ENCODE assay signal across 10 cellular contexts in the genomic region with DNA sequence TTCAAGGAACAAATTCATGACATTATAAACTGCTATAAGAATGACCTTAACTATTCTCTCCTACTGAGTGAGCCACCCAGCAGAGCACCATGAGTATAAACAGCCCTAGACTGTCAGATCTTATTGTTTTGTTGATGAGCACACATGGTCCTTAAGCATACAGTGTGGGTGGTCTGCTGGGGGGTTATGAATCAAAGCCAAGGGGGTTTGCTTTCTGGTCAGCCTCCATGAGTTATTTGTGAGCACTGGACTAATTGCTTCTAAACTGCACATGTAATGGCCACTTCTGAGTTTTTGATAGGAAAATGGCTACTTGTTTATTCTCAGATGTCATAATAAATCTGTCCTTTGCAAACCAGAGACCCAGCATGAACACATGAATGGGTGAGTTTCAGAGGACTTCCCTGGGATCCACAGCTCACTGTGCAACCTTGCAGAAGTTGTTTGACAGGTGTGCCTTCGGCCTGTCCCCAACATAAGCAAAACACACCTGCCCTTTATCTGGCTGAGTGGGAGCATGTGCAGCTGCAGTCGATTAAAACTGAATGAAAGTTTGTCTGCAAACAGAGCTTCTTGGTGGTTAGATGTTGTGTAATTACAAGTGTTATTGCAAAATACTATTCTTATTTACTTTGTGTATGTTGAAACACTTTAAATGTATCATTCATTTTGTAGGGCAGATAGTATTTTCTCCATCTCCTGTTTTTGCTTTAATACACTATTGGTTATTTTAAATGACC. TPM values are rescaled to one million over a fixed set of nuclear protein-coding genes. Genes with fewer than 3 reads are reported as not detected.
A peak's percentile ranks its signal among the peaks of the same experiment; 100 is the strongest.
DNase-seq lines count a peak whose midpoint lies in the region; TF ChIP-seq lines count a peak whose summit lies in the region.
"Had no signal": no experiment of that assay in that cellular context is flagged by ENCODE, and none has a peak within 500 bp of the region (broad histone marks: within the 10 kb centered on the region; RNA-seq: fewer than 3 reads in every experiment).

No MANE protein-coding gene starts in this region.

- H3K4me1 ChIP-seq in transverse colon, result peaks cover 16 to 56% (median 35%) of the 10 kb centered on the region in 4 donors

- H3K9me3 ChIP-seq in transverse colon (no peaks in the 10 kb centered on the region), WERI-Rb-1 (ENCODE audit: severe bottlenecking) (no peaks in the 10 kb centered on the region)

- H3K4me3 ChIP-seq in fibroblast of villous mesenchyme (ENCODE audit: low read depth, low read length), result no peak overlapping the region
- no peak overlapping the region for H3K4me3 ChIP-seq in transverse colon
- no peak overlapping the region for H3K4me3 ChIP-seq in WERI-Rb-1 (ENCODE audit: low read depth, low read length)

- intact Hi-C loops in transverse colon (cut with DNase I; ENCODE audit: low total_unique reads), result no loop called here

- TF ChIP-seq EP300 in transverse colon (IDR thresholded peaks at IDR 0.05; ENCODE audit: low read depth), result no peak

- peak overlapping the region; percentile 74 to 90 (median 83) for H3K27ac ChIP-seq in transverse colon
- H3K27ac ChIP-seq in WERI-Rb-1, result no peak overlapping the region

- in situ Hi-C loops in transverse colon (cut with MboI; ENCODE audit: low pct_ligation_motif_present in 1 of 4, low pct_unique_long_range_greater_than_20kb in 1 of 4, low sequenced_read_pairs in 3 of 4), result no loop called here

- TF ChIP-seq CTCF in fibroblast of villous mesenchyme (IDR thresholded peaks at IDR 0.05; ENCODE audit: insufficient read depth, low read depth, low read length) (no peak), transverse colon (IDR thresholded peaks at IDR 0.05) (no peak), WERI-Rb-1 (IDR thresholded peaks at IDR 0.05; ENCODE audit: low read depth, low read length) (no peak)

- no peaks in the 10 kb centered on the region for H3K36me3 ChIP-seq in transverse colon
- no peaks in the 10 kb centered on the region for H3K36me3 ChIP-seq in WERI-Rb-1

- DNase-seq in SKM-1 treated with dmso at 0.1 percent for 144 hours (lab: John Stamatoyannopoulos, UW; ENCODE audit: unreplicated experiment) (peak; percentile 2), SKM-1 (lab: John Stamatoyannopoulos, UW; ENCODE audit: unreplicated experiment) (no peak), NCI-H748 (lab: John Stamatoyannopoulos, UW; ENCODE audit: unreplicated experiment) (peak; percentile 99), fibroblast of villous mesenchyme (ENCODE audit: low read depth) (peak; percentile 83), transverse colon (no peak), WERI-Rb-1 (no peak), glomerular visceral epithelial cell (ENCODE audit: extremely low spot score) (no peak)
- no peak for DNase-seq in central memory CD4-positive, alpha-beta T cell
- DNase-seq: kidney had no signal

- 18 to 40% methylated on average over 1 to 2 of the region's 2 CpGs for WGBS in transverse colon (ENCODE audit: low coverage in 1 of 2), 2 donors

- no peak for TF ChIP-seq POLR2A in transverse colon (IDR thresholded peaks at IDR 0.05)

- H3K27me3 ChIP-seq in transverse colon (no peaks in the 10 kb centered on the region), WERI-Rb-1 (ENCODE audit: insufficient read depth, low read depth, severe bottlenecking) (no peaks in the 10 kb centered on the region)

RNA-seq across cellular contexts. Expression of a gene that starts 35.9 kb away (rescaled TPM):
- 11.0 and 22.9 TPM in 2 replicates for total RNA-seq in fibroblast of villous mesenchyme
- 10 to 100 TPM in 3 of 4 donors, 1 to 10 TPM in 1; 7.4 to 40.5 (median 28.9) TPM for total RNA-seq in transverse colon
- total RNA-seq: NCI-H460 had no signal

Comparison
In these comparisons a context has a peak if more than half of its experiments do, and no peak if none do; other contexts are left out.
1. DNase-seq: peak in SKM-1 treated with dmso at 0.1 percent for 144 hours (single experiment), NCI-H748 (single experiment) and fibroblast of villous mesenchyme (single experiment); none in SKM-1 (single experiment), transverse colon (single experiment), central memory CD4-positive, alpha-beta T cell (single experiment), WERI-Rb-1 (single experiment) and glomerular visceral epithelial cell (single experiment).